Comparison of ENCODE assay signal across 8 cellular contexts in genomic region chr17:48002208-48002919, GRCh38. TPM values are rescaled to one million over a fixed set of nuclear protein-coding genes. Genes with fewer than 3 reads are reported as not detected.
DNase-seq lines count a peak whose midpoint lies in the region; ATAC-seq and TF ChIP-seq lines count a peak whose summit lies in the region.

No MANE protein-coding gene starts in this region.

- no peak overlapping the region for H3K4me3 ChIP-seq in cardiac fibroblast (replicated peaks in 1 of 2; ENCODE audit: low read depth in 2 of 2, low read length in 2 of 2)
- no peak overlapping the region for H3K4me3 ChIP-seq in right lobe of liver

- no peaks in the 10 kb centered on the region for H3K9me3 ChIP-seq in right lobe of liver

- no peaks in the 10 kb centered on the region for H3K36me3 ChIP-seq in right lobe of liver

- TF ChIP-seq POLR2A in right lobe of liver (IDR thresholded peaks at IDR 0.05): no peak

- DNase-seq in Right ventricle myocardium inferior (ENCODE audit: missing footprints) (no peak), cardiac septum (ENCODE audit: low spot score) (no peak), NCI-H526 treated with DMSO at 0.1 percent for 48 hours (lab: John Stamatoyannopoulos, UW) (peak; percentile 49), cardiac fibroblast (ENCODE audit: low read depth in 2 of 2) (peak; percentile 78 to 83), right lobe of liver (no peak), 8988T (no peak), T-helper 1 cell (no peak)
- DNase-seq in stimulated activated CD4-positive, alpha-beta T cell treated with anti-CD3 and anti-CD28 coated beads, Interleukin-15, amount 100 ng/mL, for 24 hours: no peak

- TF ChIP-seq CTCF in cardiac fibroblast (IDR thresholded peaks at IDR 0.05; ENCODE audit: low read depth, low read length): no peak
- TF ChIP-seq CTCF in right lobe of liver (IDR thresholded peaks at IDR 0.05): no peak

- intact Hi-C loops in Right ventricle myocardium inferior (cut with DNase I): no loop called here
- intact Hi-C loops in cardiac septum (cut with DNase I): no loop called here
- intact Hi-C loops in right lobe of liver (cut with DNase I): no loop called here

- 39% methylated on average over 4 of the region's 5 CpGs for WGBS in right lobe of liver (ENCODE audit: insufficient coverage, low coverage, low lambda C conversion rate, missing lambda C conversion rate)

- H3K4me1 ChIP-seq in right lobe of liver: no peaks in the 10 kb centered on the region

- no peaks in the 10 kb centered on the region for H3K27me3 ChIP-seq in right lobe of liver

- H3K27ac ChIP-seq in right lobe of liver: peak overlapping the region in 2 of 3 donors; percentile 29 to 46

- ATAC-seq in Right ventricle myocardium inferior (peak; percentile 56), right lobe of liver (peak; percentile 53 to 70 (median 66))

RNA-seq across cellular contexts. Expression of gene CDK5RAP3, which starts 31.5 kb away (rescaled TPM):
- total RNA-seq in Right ventricle myocardium inferior: 50.0 TPM
- 58.2 TPM for total RNA-seq in cardiac septum
- total RNA-seq in right lobe of liver: 100 to 1,000 TPM in 3 of 6 experiments, 10 to 100 TPM in 3; 47.3 to 119 (median 99.7) TPM

RNA-seq across cellular contexts. Expression of gene COPZ2, which starts 35.2 kb away (rescaled TPM):
- 52.9 TPM for total RNA-seq in Right ventricle myocardium inferior
- total RNA-seq in cardiac septum: 78.6 TPM
- total RNA-seq in right lobe of liver: 10 to 100 TPM; 18.9 to 26.6 (median 23.8) TPM

RNA-seq across cellular contexts. Expression of gene PRR15L, which starts 44.7 kb away (rescaled TPM):
- total RNA-seq in Right ventricle myocardium inferior (not detected), cardiac septum (not detected), right lobe of liver (1 to 10 TPM in 1 of 6 experiments, under 1 TPM in 5; 0.19 to 1.1 (median 0.47) TPM)

RNA-seq across cellular contexts. Expression of gene NFE2L1, which starts 45.8 kb away (rescaled TPM):
- total RNA-seq in Right ventricle myocardium inferior (775 TPM), cardiac septum (604 TPM), right lobe of liver (100 to 1,000 TPM in 4 of 6 experiments, 10 to 100 TPM in 2; 63.1 to 156 (median 117) TPM)

Comparison
In these comparisons a context has a peak if more than half of its experiments do, and no peak if none do; other contexts are left out.
1. DNase-seq: peak in NCI-H526 treated with DMSO at 0.1 percent for 48 hours (single experiment) and cardiac fibroblast (2 of 2); none in Right ventricle myocardium inferior (single experiment), cardiac septum (single experiment), right lobe of liver (0 of 3), 8988T (single experiment), stimulated activated CD4-positive, alpha-beta T cell treated with anti-CD3 and anti-CD28 coated beads, Interleukin-15, amount 100 ng/mL, for 24 hours (single experiment) and T-helper 1 cell (0 of 5).